8 cellular contexts compared by ENCODE assay signal in the genomic region with DNA sequence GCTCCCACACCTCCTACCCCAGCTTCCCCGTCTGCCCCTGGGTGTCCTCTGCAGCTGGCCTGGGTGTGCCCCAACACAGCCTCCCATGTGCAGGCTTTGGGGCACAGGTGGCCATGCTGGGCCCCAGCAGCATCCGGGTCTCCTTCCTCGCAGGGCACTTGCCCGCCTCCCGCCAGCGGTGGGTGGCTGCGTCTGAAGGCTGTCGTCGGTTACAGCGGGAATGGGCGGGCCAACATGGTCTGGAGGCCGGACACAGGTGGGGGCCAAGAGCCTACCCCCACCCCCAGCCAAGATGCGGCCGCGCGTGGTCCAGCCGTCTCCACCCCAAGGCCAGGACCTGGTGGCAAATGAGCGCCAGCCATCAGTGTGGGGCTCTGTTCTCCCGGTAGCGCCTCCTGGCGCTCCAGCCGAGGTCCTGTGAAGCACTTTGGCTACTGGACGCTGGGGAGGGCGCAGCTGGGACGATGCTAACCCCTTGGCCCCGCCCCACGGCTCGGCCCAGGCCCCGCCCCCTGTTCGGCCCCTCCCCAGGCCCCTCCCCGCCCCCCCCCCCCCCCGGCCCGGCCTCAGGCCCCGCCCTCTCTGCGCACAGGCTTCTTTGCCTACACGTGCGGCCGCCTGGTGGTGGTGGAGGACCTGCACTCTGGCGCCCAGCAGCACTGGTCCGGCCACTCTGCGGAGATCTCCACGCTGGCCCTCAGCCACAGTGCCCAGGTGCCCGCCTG. TPM values are rescaled to one million over a fixed set of nuclear protein-coding genes. Genes with fewer than 3 reads are reported as not detected.
DNase-seq lines count a peak whose midpoint lies in the region; ATAC-seq and TF ChIP-seq lines count a peak whose summit lies in the region.

No MANE protein-coding gene starts in this region.

- H3K4me3 Mint-ChIP-seq in GM23338 = no peak overlapping the region
- H3K4me3 Mint-ChIP-seq in activated CD4-positive, alpha-beta T cell treated with anti-CD3 and anti-CD28 coated beads, Interleukin-2, amount 10 ng/mL, durations not matched to agents 24 days and 14 days = peak overlapping the region; percentile 49
- H3K4me3 Mint-ChIP-seq in dendritic cell treated with granulocyte-macrophage colony-stimulating factor and Interleukin-4, amounts not matched to agents 40 ng/mL and 50 ng/mL, for 4 days = peak overlapping the region; percentile 63

- H3K4me1 ChIP-seq in GM23338 (ENCODE audit: insufficient read depth) (no peaks in the 10 kb centered on the region), liver (ENCODE audit: control insufficient read depth in 4 of 4, insufficient read depth in 4 of 4, low read length in 3 of 4) (peaks cover 10 to 22% (median 15%) of the 10 kb centered on the region in 4 donors)

- H3K27ac ChIP-seq in GM23338 (ENCODE audit: low read depth) (no peak overlapping the region), liver (ENCODE audit: low read depth in 1 of 2, low read length in 2 of 2) (peak overlapping the region; percentile 50 to 52)

- H3K36me3 ChIP-seq in GM23338 (ENCODE audit: insufficient read depth) (no peaks in the 10 kb centered on the region), liver (ENCODE audit: control insufficient read depth in 4 of 4, insufficient read depth in 3 of 4, low read depth in 1 of 4, low read length in 3 of 4) (peaks cover 0 to 5% (median 0%) of the 10 kb centered on the region in 4 donors)

- H3K4me3 ChIP-seq in GM23338 = no peak overlapping the region
- peak overlapping the region in 1 of 3 donors; percentile 19 for H3K4me3 ChIP-seq in liver (ENCODE audit: low read depth in 1 of 3, low read length in 3 of 3)

- H3K9me2 ChIP-seq in GM23338 (ENCODE audit: insufficient read depth) = no peaks in the 10 kb centered on the region

- H3K9me3 Mint-ChIP-seq in GM23338 = no peaks in the 10 kb centered on the region
- H3K9me3 Mint-ChIP-seq in activated CD4-positive, alpha-beta T cell treated with anti-CD3 and anti-CD28 coated beads, Interleukin-2, amount 10 ng/mL, durations not matched to agents 24 days and 14 days = no peaks in the 10 kb centered on the region
- no peaks in the 10 kb centered on the region for H3K9me3 Mint-ChIP-seq in dendritic cell treated with granulocyte-macrophage colony-stimulating factor and Interleukin-4, amounts not matched to agents 40 ng/mL and 50 ng/mL, for 4 days

- peaks cover 8% of the 10 kb centered on the region; the same call in 1 of the 3 replicates for H3K36me3 Mint-ChIP-seq in GM23338 (ENCODE audit: low read depth)
- peaks cover 2% of the 10 kb centered on the region for H3K36me3 Mint-ChIP-seq in activated CD4-positive, alpha-beta T cell treated with anti-CD3 and anti-CD28 coated beads, Interleukin-2, amount 10 ng/mL, durations not matched to agents 24 days and 14 days (ENCODE audit: low read depth)
- H3K36me3 Mint-ChIP-seq in dendritic cell treated with granulocyte-macrophage colony-stimulating factor and Interleukin-4, amounts not matched to agents 40 ng/mL and 50 ng/mL, for 4 days (ENCODE audit: low read depth) = peaks cover 34% of the 10 kb centered on the region

- H3K27ac Mint-ChIP-seq in GM23338 = no peak overlapping the region
- H3K27ac Mint-ChIP-seq in activated CD4-positive, alpha-beta T cell treated with anti-CD3 and anti-CD28 coated beads, Interleukin-2, amount 10 ng/mL, durations not matched to agents 24 days and 14 days = peak overlapping the region; percentile 53
- peak overlapping the region; percentile 46 for H3K27ac Mint-ChIP-seq in dendritic cell treated with granulocyte-macrophage colony-stimulating factor and Interleukin-4, amounts not matched to agents 40 ng/mL and 50 ng/mL, for 4 days

- peak overlapping the region; percentile 48; the same call in 1 of the 2 replicates for H3K4me2 ChIP-seq in GM23338

- H3K27me3 ChIP-seq in GM23338 (ENCODE audit: insufficient read depth) (no peaks in the 10 kb centered on the region), liver (ENCODE audit: control insufficient read depth in 4 of 4, insufficient read depth in 4 of 4, low read length in 3 of 4) (no peaks in the 10 kb centered on the region)

- H3K9ac ChIP-seq in liver (ENCODE audit: low read depth in 1 of 2, low read length in 2 of 2) = no peak overlapping the region

- no peaks in the 10 kb centered on the region for H3K79me2 ChIP-seq in GM23338 (replicated peaks; ENCODE audit: insufficient read depth)

- no peak overlapping the region for H2AFZ ChIP-seq in GM23338

- TF ChIP-seq RAD21 in liver (IDR thresholded peaks at IDR 0.05) = peak in 1 of 2 donors; percentile 48

- peak; percentile 38 to 68; a peak in 3 of 4 replicates for TF ChIP-seq CTCF in GM23338 (conservative IDR thresholded peaks at IDR 0.05; ENCODE audit: low read depth in 2 of 2)
- peak; percentile 43 for TF ChIP-seq CTCF in liver (IDR thresholded peaks at IDR 0.05; ENCODE audit: low read depth, low read length, missing input control)

- WGBS in liver = 29% methylated on average over 39 of the region's 43 CpGs

- peak; percentile 95 for ATAC-seq in GM23338
- ATAC-seq in GM18502 (IDR thresholded peaks at IDR 0.05; ENCODE audit: poor library complexity, unreplicated experiment) = no peak

- H3K9me3 ChIP-seq in liver (ENCODE audit: control insufficient read depth in 4 of 4, low read length in 3 of 4) = no peaks in the 10 kb centered on the region

- intact Hi-C loops in activated CD4-positive, alpha-beta T cell treated with anti-CD3 and anti-CD28 coated beads, Interleukin-2, amount 10 ng/mL, durations not matched to agents 24 days and 14 days (cut with micrococcal nuclease) = loop anchor here (10.0 kb wide), 1 partner anchor 96 kb away; a partner anchor contains a TSS
- intact Hi-C loops in dendritic cell treated with granulocyte-macrophage colony-stimulating factor and Interleukin-4, amounts not matched to agents 40 ng/mL and 50 ng/mL, for 4 days (cut with micrococcal nuclease) = loop anchor here (1.0 kb wide), 3 partner anchors 11 to 81 kb away; a partner anchor contains a TSS

- peaks cover 4% of the 10 kb centered on the region for H3K27me3 Mint-ChIP-seq in GM23338 (ENCODE audit: insufficient read depth, low read depth, poor library complexity)
- no peaks in the 10 kb centered on the region for H3K27me3 Mint-ChIP-seq in activated CD4-positive, alpha-beta T cell treated with anti-CD3 and anti-CD28 coated beads, Interleukin-2, amount 10 ng/mL, durations not matched to agents 24 days and 14 days
- no peaks in the 10 kb centered on the region for H3K27me3 Mint-ChIP-seq in dendritic cell treated with granulocyte-macrophage colony-stimulating factor and Interleukin-4, amounts not matched to agents 40 ng/mL and 50 ng/mL, for 4 days

- H3F3A ChIP-seq in GM23338 (replicated peaks; ENCODE audit: low read depth) = no peaks in the 10 kb centered on the region

- DNase-seq in CMK (ENCODE audit: low read depth) = peak; percentile 81
- DNase-seq in GM23338 (ENCODE audit: low spot score) = peak; percentile 96
- DNase-seq in NCI-H226 = peak; percentile 75
- DNase-seq in activated CD4-positive, alpha-beta T cell treated with anti-CD3 and anti-CD28 coated beads, Interleukin-2, amount 10 ng/mL, durations not matched to agents 24 days and 14 days = peak; percentile 90
- DNase-seq in stimulated activated CD4-positive, alpha-beta T cell treated with anti-CD3 and anti-CD28 coated beads, Interleukin-4, amount 100 ng/mL, for 24 hours = peak; percentile 68

- no peaks in the 10 kb centered on the region for H4K20me1 ChIP-seq in GM23338 (replicated peaks; ENCODE audit: insufficient read depth)

- H3K4me1 Mint-ChIP-seq in GM23338 = no peaks in the 10 kb centered on the region
- peaks cover 4% of the 10 kb centered on the region for H3K4me1 Mint-ChIP-seq in activated CD4-positive, alpha-beta T cell treated with anti-CD3 and anti-CD28 coated beads, Interleukin-2, amount 10 ng/mL, durations not matched to agents 24 days and 14 days
- peaks cover 18% of the 10 kb centered on the region for H3K4me1 Mint-ChIP-seq in dendritic cell treated with granulocyte-macrophage colony-stimulating factor and Interleukin-4, amounts not matched to agents 40 ng/mL and 50 ng/mL, for 4 days (ENCODE audit: low read depth)

TF ChIP-seq in GM23338, 12 proteins besides CTCF, POLR2A, EP300 and RAD21:
- no peak for TF ChIP-seq ZNF114 (CRISPR knock-in tag; IDR thresholded peaks at IDR 0.05)
- TF ChIP-seq POLR2AphosphoS5 (IDR thresholded peaks at IDR 0.05; ENCODE audit: low read depth) = peak; percentile 43

RNA-seq across cellular contexts. Expression of a gene that starts 7.3 kb away (rescaled TPM):
- total RNA-seq in GM23338 (2014; rRNA removed; shearing (Covaris generic)) = 93.8 and 129 TPM in 2 replicates
- 159 and 163 TPM in 2 replicates for polyA plus RNA-seq in GM23338 (2016; fragmentation: Nextera tagmentation; extraction: Ambion mirVana)
- 172 and 183 TPM in 2 replicates for total RNA-seq in activated CD4-positive, alpha-beta T cell treated with anti-CD3 and anti-CD28 coated beads, Interleukin-2, amount 10 ng/mL, durations not matched to agents 24 days and 14 days
- total RNA-seq in liver = 10 to 100 TPM; 20.8 to 31.0 TPM
- 10 to 100 TPM; 37.5 to 37.9 TPM for polyA plus RNA-seq in liver

RNA-seq across cellular contexts. Expression of a gene that starts 11.5 kb away (rescaled TPM):
- 42.2 and 44.4 TPM in 2 replicates for total RNA-seq in GM23338 (2014; rRNA removed; shearing (Covaris generic))
- polyA plus RNA-seq in GM23338 (2016; fragmentation: Nextera tagmentation; extraction: Ambion mirVana) (25.9 and 26.3 TPM in 2 replicates), liver (1 to 10 TPM; 4.7 to 5.9 TPM)
- total RNA-seq in activated CD4-positive, alpha-beta T cell treated with anti-CD3 and anti-CD28 coated beads, Interleukin-2, amount 10 ng/mL, durations not matched to agents 24 days and 14 days = 99.9 and 111 TPM in 2 replicates
- total RNA-seq in liver = 10 to 100 TPM in 1 of 2 donors, 1 to 10 TPM in 1; 10.0 to 13.4 TPM

RNA-seq across cellular contexts. Expression of a gene that starts 14.8 kb away (rescaled TPM):
- 10.1 and 11.5 TPM in 2 replicates for total RNA-seq in GM23338 (2014; rRNA removed; shearing (Covaris generic))
- polyA plus RNA-seq in GM23338 (2016; fragmentation: Nextera tagmentation; extraction: Ambion mirVana) (8.4 and 9.2 TPM in 2 replicates), liver (under 1 TPM; 0.35 to 0.74 TPM)
- total RNA-seq in activated CD4-positive, alpha-beta T cell treated with anti-CD3 and anti-CD28 coated beads, Interleukin-2, amount 10 ng/mL, durations not matched to agents 24 days and 14 days = 1.1 and 1.2 TPM in 2 replicates
- under 1 TPM; 0.67 to 0.84 TPM for total RNA-seq in liver

RNA-seq across cellular contexts. Expression of a gene that starts 19.0 kb away (rescaled TPM):
- 53.2 and 64.3 TPM in 2 replicates for total RNA-seq in GM23338 (2014; rRNA removed; shearing (Covaris generic))
- polyA plus RNA-seq in GM23338 (2016; fragmentation: Nextera tagmentation; extraction: Ambion mirVana) = 67.7 and 80.2 TPM in 2 replicates
- 71.2 and 73.0 TPM in 2 replicates for total RNA-seq in activated CD4-positive, alpha-beta T cell treated with anti-CD3 and anti-CD28 coated beads, Interleukin-2, amount 10 ng/mL, durations not matched to agents 24 days and 14 days
- 10 to 100 TPM; 16.3 to 45.5 TPM for total RNA-seq in liver
- polyA plus RNA-seq in liver = 10 to 100 TPM; 77.4 to 97.3 TPM

RNA-seq across cellular contexts. Expression of a gene that starts 19.6 kb away (rescaled TPM):
- total RNA-seq in GM23338 (2014; rRNA removed; shearing (Covaris generic)) = 108 and 123 TPM in 2 replicates
- polyA plus RNA-seq in GM23338 (2016; fragmentation: Nextera tagmentation; extraction: Ambion mirVana) (91.7 and 107 TPM in 2 replicates), liver (10 to 100 TPM; 62.2 to 74.4 TPM)
- 90.2 and 93.8 TPM in 2 replicates for total RNA-seq in activated CD4-positive, alpha-beta T cell treated with anti-CD3 and anti-CD28 coated beads, Interleukin-2, amount 10 ng/mL, durations not matched to agents 24 days and 14 days
- total RNA-seq in liver = 10 to 100 TPM; 32.4 to 38.2 TPM
